ENCODE assay signal across 9 cellular contexts in genomic region chr16:49856741-49857330, GRCh38. TPM values are rescaled to one million over a fixed set of nuclear protein-coding genes. Genes with fewer than 3 reads are reported as not detected.
DNase-seq lines count a peak whose midpoint lies in the region; ATAC-seq and TF ChIP-seq lines count a peak whose summit lies in the region.
"Had no signal": no experiment of that assay in that cellular context is flagged by ENCODE, and none has a peak within 500 bp of the region (broad histone marks: within the 10 kb centered on the region; RNA-seq: fewer than 3 reads in every experiment).

No MANE protein-coding gene starts in this region.

- TF ChIP-seq CTCF in PC-9 (conservative IDR thresholded peaks at IDR 0.05): no peak

- no peaks in the 10 kb centered on the region for H3K9me3 ChIP-seq in PC-9 (ENCODE audit: insufficient read depth, low read depth)

- CTCF ChIA-PET in PC-9 (lab: Charles Lee): no interaction called here

- ATAC-seq in GM18520 (IDR thresholded peaks at IDR 0.05; ENCODE audit: unreplicated experiment): no peak
- ATAC-seq in GM19455 (IDR thresholded peaks at IDR 0.05; ENCODE audit: unreplicated experiment): no peak

- POLR2A ChIA-PET in PC-9 (lab: Charles Lee; ENCODE audit: unreplicated experiment): no interaction called here

- no peak overlapping the region for H3K27ac ChIP-seq in PC-9
- H3K27ac ChIP-seq: HL-60 had no signal

- no TSS peak for BruUV-seq in PC-9 (replicated peaks; lab: Mats Ljungman, UMichigan)

- no peaks in the 10 kb centered on the region for H3F3A ChIP-seq in PC-9 (ENCODE audit: insufficient read depth, low read depth)

- H3K36me3 ChIP-seq in PC-9 (ENCODE audit: low read depth): no peaks in the 10 kb centered on the region

- intact Hi-C loops in PC-9 (cut with micrococcal nuclease; ENCODE audit: unreplicated experiment): no loop called here

- H3K4me2 ChIP-seq in PC-9: 0 out of 2 replicates have a peak overlapping the region, but pooled peaks have one; percentile 34

- DNase-seq in AG20443 (ENCODE audit: low spot score) (peak; percentile 87), H4 (ENCODE audit: low spot score) (peak; percentile 59), PC-9 (peak in 1 of 2 experiments; percentile 10), brain pericyte (ENCODE audit: low read depth, low spot score) (peak; percentile 59), hypothalamus (lab: John Stamatoyannopoulos, UW) (peak in 45 of 51 donors; percentile 17 to 83 (median 64)), pulmonary artery endothelial cell (ENCODE audit: low read depth, low spot score) (peak; percentile 39)

- no peak overlapping the region for H2AFZ ChIP-seq in PC-9

- H3K4me1 ChIP-seq in PC-9 (replicated peaks; ENCODE audit: insufficient read depth): no peaks in the 10 kb centered on the region

- H3K9me2 ChIP-seq in PC-9 (ENCODE audit: insufficient read depth): no peaks in the 10 kb centered on the region

- no peaks in the 10 kb centered on the region for H4K20me1 ChIP-seq in PC-9 (ENCODE audit: insufficient read depth)

- H3K79me2 ChIP-seq in PC-9 (ENCODE audit: low read depth): no peaks in the 10 kb centered on the region

- no peak overlapping the region for H3K4me3 ChIP-seq in PC-9

- peaks cover 59% of the 10 kb centered on the region for H3K27me3 ChIP-seq in PC-9 (ENCODE audit: insufficient read depth, low read depth)

RNA-seq across cellular contexts. Expression of gene ZNF423, which starts 0.9 kb away (rescaled TPM):
- 0.04 and 0.97 TPM in 2 replicates for total RNA-seq in H4 (2014; rRNA removed; shearing (Covaris generic))
- not detected in 2 replicates for total RNA-seq in PC-9 (2021)
- 0.73 and 1.4 TPM in 2 replicates for total RNA-seq in pulmonary artery endothelial cell
